ENCODE assay signal across 16 cellular contexts in genomic region chr14:101191882-101192660, GRCh38.
"Had no signal": no experiment of that assay in that cellular context is flagged by ENCODE, and none has a peak within 500 bp of the region (broad histone marks: within the 10 kb centered on the region; RNA-seq: fewer than 3 reads in every experiment).

No MANE protein-coding gene starts in this region.

- H3K4me3 ChIP-seq: adrenal gland, cardiac muscle cell, colonic mucosa, psoas muscle, uterus had no signal

- DNase-seq: activated B cell treated with CpG ODN at 0.5 μM for 24 hours; activated CD4-positive, alpha-beta T cell treated with anti-CD3 and anti-CD28 coated beads for 48 hours; activated naive CD4-positive, alpha-beta T cell treated with anti-CD3 and anti-CD28 coated beads, Interleukin-2, amount 50 U/mL, for 16 hours; colonic mucosa; effector CD4-positive, alpha-beta T cell; foreskin fibroblast; hypothalamus; kidney glomerular epithelial cell; mesendoderm; psoas muscle; stimulated activated CD4-positive, alpha-beta T cell treated with anti-CD3 and anti-CD28 coated beads, Interleukin-1b, Interleukin-23, amount 100 ng/mL, for 48 hours; SW 1271 had no signal

- H3K4me1 ChIP-seq: adrenal gland, colonic mucosa, psoas muscle, uterus had no signal

- FAIRE-seq: endothelial cell of umbilical vein had no signal

- H3K9me3 ChIP-seq: adrenal gland, colonic mucosa, psoas muscle, uterus had no signal

- H3K27ac ChIP-seq: adrenal gland, cardiac muscle cell, colonic mucosa, psoas muscle, uterus had no signal

- H3K27me3 ChIP-seq: adrenal gland, cardiac muscle cell, colonic mucosa, uterus had no signal

- H3K36me3 ChIP-seq: adrenal gland, cardiac muscle cell, colonic mucosa, uterus had no signal
